Comparison of ENCODE assay signal across 1 cellular context in genomic region chr10:12063483-12063818, GRCh38.
TF ChIP-seq lines count a peak whose summit lies in the region.

No MANE protein-coding gene starts in this region.

TF ChIP-seq in K562, 482 proteins besides CTCF, POLR2A, EP300 and RAD21 (continued from another document and continues in another):
- TF ChIP-seq ARID3A (IDR thresholded peaks at IDR 0.05; ENCODE audit: borderline replicate concordance, low read depth, low read length) (peak; percentile 72; the same call in 1 of the 2 replicates), SOX6 (IDR thresholded peaks at IDR 0.05) (peak; percentile 94), NKRF (IDR thresholded peaks at IDR 0.05; ENCODE audit: borderline replicate concordance) (no peak), PTRF (tag; IDR thresholded peaks at IDR 0.05) (no peak), KLF10 (CRISPR knock-in tag; IDR thresholded peaks at IDR 0.05) (no peak), FOXK2 (conservative IDR thresholded peaks at IDR 0.05 in 1 of 2, IDR thresholded peaks at IDR 0.05 in 1 of 2; ENCODE audit: low read depth in 2 of 2) (peak; percentile 35 to 57; a peak in 2 of 4 replicates), KDM4B (IDR thresholded peaks at IDR 0.05; ENCODE audit: borderline replicate concordance in 2 of 2, low read depth in 1 of 2) (no peak), TFAP4 (CRISPR knock-in tag; IDR thresholded peaks at IDR 0.05; ENCODE audit: borderline replicate concordance) (peak; percentile 79), HINFP (tag; conservative IDR thresholded peaks at IDR 0.05; ENCODE audit: low read depth) (no peak), ZNF561 (CRISPR knock-in tag; conservative IDR thresholded peaks at IDR 0.05) (no peak), ZNF311 (CRISPR knock-in tag; IDR thresholded peaks at IDR 0.05) (no peak), ZHX1 (conservative IDR thresholded peaks at IDR 0.05; ENCODE audit: low read length) (no peak), BRF1 (IDR thresholded peaks at IDR 0.05; ENCODE audit: borderline replicate concordance, extremely low read depth, insufficient read length) (no peak), ZNF140 (CRISPR knock-in tag; IDR thresholded peaks at IDR 0.05) (no peak), ZNF586 (CRISPR knock-in tag; conservative IDR thresholded peaks at IDR 0.05) (no peak), MTA3 (IDR thresholded peaks at IDR 0.05; ENCODE audit: borderline replicate concordance) (peak; percentile 57; the same call in 1 of the 2 replicates), SMARCA5 (IDR thresholded peaks at IDR 0.05) (no peak), POLR2AphosphoS2 (IDR thresholded peaks at IDR 0.05; ENCODE audit: low read length) (no peak), HNRNPLL (IDR thresholded peaks at IDR 0.05; ENCODE audit: low read depth, low read length, poor library complexity, severe bottlenecking) (no peak), ZZZ3 (IDR thresholded peaks at IDR 0.05) (no peak), NFRKB (IDR thresholded peaks at IDR 0.05; ENCODE audit: low read depth) (no peak), ZFPM2 (CRISPR knock-in tag; IDR thresholded peaks at IDR 0.05) (no peak), MBD1 (CRISPR knock-in tag; IDR thresholded peaks at IDR 0.05) (no peak), ZNF740 (CRISPR knock-in tag; IDR thresholded peaks at IDR 0.05) (0 out of 2 replicates have a peak, but pooled peaks have one; percentile 37), ZNF740 (tag; IDR thresholded peaks at IDR 0.05) (peak in 1 of 2 experiments; percentile 49; a peak in 2 of 4 replicates), HNRNPL (IDR thresholded peaks at IDR 0.05; ENCODE audit: low read depth, low read length) (no peak), KHSRP (IDR thresholded peaks at IDR 0.05) (no peak), ADNP (tag; IDR thresholded peaks at IDR 0.05) (peak; percentile 63; the same call in 1 of the 2 replicates), HDAC1 (IDR thresholded peaks at IDR 0.05) (peak in 1 of 2 experiments; percentile 81; a peak in 2 of 4 replicates), ETV5 (CRISPR knock-in tag; IDR thresholded peaks at IDR 0.05; ENCODE audit: low read depth) (0 out of 2 replicates have a peak, but pooled peaks have one; percentile 41), NFXL1 (CRISPR knock-in tag; IDR thresholded peaks at IDR 0.05) (no peak), HOMEZ (CRISPR knock-in tag; IDR thresholded peaks at IDR 0.05) (no peak), CAMTA2 (CRISPR knock-in tag; conservative IDR thresholded peaks at IDR 0.05) (no peak), MEIS2 (IDR thresholded peaks at IDR 0.05; ENCODE audit: partially characterized antibody) (peak; percentile 14), U2AF1 (optimal IDR thresholded peaks at IDR 0.05; ENCODE audit: low read depth, low read length) (no peak), ZNF583 (CRISPR knock-in tag; IDR thresholded peaks at IDR 0.05) (peak; percentile 53; the same call in 1 of the 2 replicates), TAF9B (IDR thresholded peaks at IDR 0.05; ENCODE audit: partially characterized antibody) (peak; percentile 36), ZNF280B (CRISPR knock-in tag; IDR thresholded peaks at IDR 0.05) (no peak), SAFB2 (IDR thresholded peaks at IDR 0.05; ENCODE audit: borderline replicate concordance, low read depth, low read length, severe bottlenecking) (no peak), USF1 (CRISPR knock-in tag; IDR thresholded peaks at IDR 0.05) (no peak), RB1 (IDR thresholded peaks at IDR 0.05; ENCODE audit: low read depth) (no peak; the same call in 1 of the 2 replicates), TGIF2 (CRISPR knock-in tag; IDR thresholded peaks at IDR 0.05) (no peak), PCBP1 (IDR thresholded peaks at IDR 0.05; ENCODE audit: low read depth, low read length, poor library complexity, severe bottlenecking) (no peak), BACH1 (tag; IDR thresholded peaks at IDR 0.05) (peak; percentile 54; the same call in 1 of the 2 replicates), PHB (CRISPR knock-in tag; IDR thresholded peaks at IDR 0.05) (no peak), ZNF324 (CRISPR knock-in tag; IDR thresholded peaks at IDR 0.05) (no peak), JUNB (CRISPR knock-in tag; conservative IDR thresholded peaks at IDR 0.05) (no peak), EGR1 (conservative IDR thresholded peaks at IDR 0.05) (peak; percentile 43; the same call in 1 of the 2 replicates), CBX1 (IDR thresholded peaks at IDR 0.05; ENCODE audit: low read depth) (no peak), MYNN (IDR thresholded peaks at IDR 0.05) (peak; percentile 82; the same call in 1 of the 2 replicates), MYNN (CRISPR knock-in tag; IDR thresholded peaks at IDR 0.05) (no peak), HLTF (IDR thresholded peaks at IDR 0.05) (no peak), KDM5B (IDR thresholded peaks at IDR 0.05; ENCODE audit: insufficient replicate concordance, low read depth, low read length) (no peak), SIN3A (IDR thresholded peaks at IDR 0.05; ENCODE audit: borderline replicate concordance in 2 of 2, control insufficient read depth in 1 of 2, low read depth in 2 of 2, low read length in 2 of 2) (no peak), FIP1L1 (IDR thresholded peaks at IDR 0.05; ENCODE audit: low read depth, low read length, poor library complexity, severe bottlenecking) (no peak), TARDBP (IDR thresholded peaks at IDR 0.05) (no peak)
